8 cellular contexts compared by ENCODE assay signal in genomic region chr7:55365680-55366460, GRCh38. TPM values are rescaled to one million over a fixed set of nuclear protein-coding genes. Genes with fewer than 3 reads are reported as not detected.
DNase-seq lines count a peak whose midpoint lies in the region; ATAC-seq and TF ChIP-seq lines count a peak whose summit lies in the region.

No MANE protein-coding gene starts in this region.

- H3K27me3 ChIP-seq in BJ (ENCODE audit: control insufficient read depth, insufficient read depth, low read length) (no peaks in the 10 kb centered on the region), colonic mucosa (no peaks in the 10 kb centered on the region)

- peak; percentile 4; the same call in 1 of the 2 replicates for TF ChIP-seq CTCF in BJ (IDR thresholded peaks at IDR 0.05; ENCODE audit: insufficient read depth, low read depth, low read length)
- TF ChIP-seq CTCF in colonic mucosa (IDR thresholded peaks at IDR 0.05): peak; percentile 23

- CTCF ChIA-PET in BJ (lab: Yijun Ruan, JAX): interaction anchor here (0.6 to 1.5 kb wide), 4 partner anchors 50 to 592 kb away, joined by 3 to 10 read pairs (median 4); no protein-coding TSS in a partner anchor

- intact Hi-C loops in colonic mucosa (cut with DNase I) (loop anchor here (10.0 kb wide), 1 partner anchor 81 kb away; no protein-coding TSS in a partner anchor), left colon (cut with DNase I, micrococcal nuclease) (no loop called here)

- peaks cover 4% of the 10 kb centered on the region for H3K4me1 ChIP-seq in colonic mucosa

- H3K4me3 ChIP-seq in BJ (ENCODE audit: low read depth, low read length): peak overlapping the region; percentile 94
- H3K4me3 ChIP-seq in colonic mucosa: peak overlapping the region; percentile 85

- peak; percentile 57 for DNase-seq in BJ (ENCODE audit: low read depth)
- DNase-seq in GM19238 (ENCODE audit: insufficient read length, low spot score): peak; percentile 88
- DNase-seq in NCI-H510A treated with DMSO at 0.1 percent for 48 hours (lab: John Stamatoyannopoulos, UW): peak; percentile 92
- peak; percentile 93 to 95 for DNase-seq in activated CD4-positive, alpha-beta T cell treated with anti-CD3 and anti-CD28 coated beads for 4 hours
- peak; percentile 96 for DNase-seq in colonic mucosa
- peak; percentile 93 to 94 for DNase-seq in left colon
- peak; percentile 90 to 93 for DNase-seq in stimulated activated CD4-positive, alpha-beta T cell treated with anti-CD3 and anti-CD28 coated beads, Interleukin-1b, Interleukin-23, amount 100 ng/mL, for 4 hours (ENCODE audit: low read depth in 2 of 2)

- H3K27ac ChIP-seq in colonic mucosa: peak overlapping the region; percentile 99

- peak overlapping the region; percentile 90 to 92 for H3K9ac ChIP-seq in colonic mucosa (ENCODE audit: low read depth in 2 of 2, low read length in 2 of 2)

- no peaks in the 10 kb centered on the region for H3K9me3 ChIP-seq in colonic mucosa

- no peaks in the 10 kb centered on the region for H3K36me3 ChIP-seq in BJ (ENCODE audit: control insufficient read depth, insufficient read depth, low read length)
- H3K36me3 ChIP-seq in colonic mucosa: no peaks in the 10 kb centered on the region

- POLR2A ChIA-PET in BJ (lab: Charles Lee): no interaction called here

- ATAC-seq in HG03439 (IDR thresholded peaks at IDR 0.05; ENCODE audit: unreplicated experiment): peak; percentile 81
- peak; percentile 95 for ATAC-seq in left colon

RNA-seq across cellular contexts. Expression of gene LANCL2, which starts 0.7 kb away (rescaled TPM):
- 26.8 and 30.2 TPM in 2 replicates for polyA plus RNA-seq in BJ (2011; rRNA removed)
- polyA minus RNA-seq in BJ (2011; rRNA and poly(A)+ RNA removed): 16.8 and 24.6 TPM in 2 replicates
- total RNA-seq in colonic mucosa (10 to 100 TPM; 16.2 to 17.8 TPM), left colon (10 to 100 TPM; 14.6 to 17.9 TPM)

Comparison
In these comparisons a context has a peak if more than half of its experiments do, and no peak if none do; other contexts are left out.
1. Peak in every context shown above with its lines: DNase-seq, ATAC-seq, H3K4me3 ChIP-seq and H3K27ac ChIP-seq.